8 cellular contexts compared by ENCODE assay signal in the genomic region with DNA sequence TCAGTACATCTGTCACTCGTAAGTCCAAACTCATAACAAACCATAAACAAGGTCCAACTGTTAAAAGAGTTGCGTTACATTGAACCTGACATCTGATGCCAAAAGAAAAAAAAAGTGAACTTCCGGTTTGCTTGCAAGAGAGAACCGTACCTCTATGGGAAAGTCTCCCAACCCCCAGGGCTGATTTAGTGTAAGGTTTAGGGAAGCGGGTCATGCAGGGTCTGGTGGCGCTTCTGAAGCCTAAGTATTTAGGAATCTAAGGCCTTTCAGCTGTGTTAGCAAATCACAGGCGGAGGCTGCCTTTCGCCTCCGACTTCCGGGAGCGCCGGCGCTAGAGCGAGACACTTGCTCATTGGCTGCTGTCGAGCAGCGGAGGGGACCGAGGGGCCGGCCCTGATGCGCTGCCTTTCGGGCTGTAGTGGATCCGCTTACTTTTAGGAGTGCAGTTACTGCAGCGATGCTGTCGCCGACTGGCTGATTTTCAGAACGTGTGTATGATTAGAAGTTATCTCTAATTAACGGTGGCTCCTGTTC. TPM values are rescaled to one million over a fixed set of nuclear protein-coding genes. Genes with fewer than 3 reads are reported as not detected.
DNase-seq lines count a peak whose midpoint lies in the region; ATAC-seq and TF ChIP-seq lines count a peak whose summit lies in the region.

No MANE protein-coding gene starts in this region.

- TF ChIP-seq CTCF in natural killer cell (IDR thresholded peaks at IDR 0.05), result no peak

- DNase-seq in EH (ENCODE audit: low read depth), result peak; percentile 89
- peak; percentile 54 for DNase-seq in GOT3 (lab: John Stamatoyannopoulos, UW)
- peak; percentile 86 for DNase-seq in LHCN-M2 (ENCODE audit: low read depth)
- DNase-seq in RPMI8226, result peak; percentile 95
- peak; percentile 81 for DNase-seq in activated T-helper 2 cell treated with anti-CD3 and anti-CD28 coated beads, Interferon-gamma antibody, Interleukin-2, Interleukin-4, amounts not matched to agents 10 μg/mL and 5 μg/mL and 100 μg/mL, durations not matched to agents 14 hours and 24 hours and 36 hours (ENCODE audit: low spot score)
- peak; percentile 74 for DNase-seq in fibroblast of peridontal ligament (ENCODE audit: extremely low read depth)
- DNase-seq in natural killer cell, result peak; percentile 70
- DNase-seq in stimulated activated naive B cell treated with anti-CD40 and anti-IgM and Interleukin-4, amounts not matched to agents 10 μg/mL and 1 μg/mL and 100 μg/mL, for 72 hours, result peak; percentile 78

- H3K27ac Mint-ChIP-seq in activated T-helper 2 cell treated with anti-CD3 and anti-CD28 coated beads, Interferon-gamma antibody, Interleukin-2, Interleukin-4, amounts not matched to agents 10 μg/mL and 5 μg/mL and 100 μg/mL, durations not matched to agents 14 hours and 24 hours and 36 hours, result peak overlapping the region; percentile 96
- peak overlapping the region; percentile 93 to 94 for H3K27ac Mint-ChIP-seq in natural killer cell
- peak overlapping the region; percentile 95 for H3K27ac Mint-ChIP-seq in stimulated activated naive B cell treated with anti-CD40 and anti-IgM and Interleukin-4, amounts not matched to agents 10 μg/mL and 1 μg/mL and 100 μg/mL, for 72 hours

- peaks cover 6% of the 10 kb centered on the region for H3K36me3 Mint-ChIP-seq in activated T-helper 2 cell treated with anti-CD3 and anti-CD28 coated beads, Interferon-gamma antibody, Interleukin-2, Interleukin-4, amounts not matched to agents 10 μg/mL and 5 μg/mL and 100 μg/mL, durations not matched to agents 14 hours and 24 hours and 36 hours (ENCODE audit: low read depth)
- no peaks in the 10 kb centered on the region for H3K36me3 Mint-ChIP-seq in natural killer cell
- peaks cover 0 to 4% of the 10 kb centered on the region in 2 donors for H3K36me3 Mint-ChIP-seq in stimulated activated naive B cell treated with anti-CD40 and anti-IgM and Interleukin-4, amounts not matched to agents 10 μg/mL and 1 μg/mL and 100 μg/mL, for 72 hours

- H3K4me3 Mint-ChIP-seq in activated T-helper 2 cell treated with anti-CD3 and anti-CD28 coated beads, Interferon-gamma antibody, Interleukin-2, Interleukin-4, amounts not matched to agents 10 μg/mL and 5 μg/mL and 100 μg/mL, durations not matched to agents 14 hours and 24 hours and 36 hours (ENCODE audit: low read depth), result peak overlapping the region; percentile 83
- peak overlapping the region; percentile 91 for H3K4me3 Mint-ChIP-seq in natural killer cell
- H3K4me3 Mint-ChIP-seq in stimulated activated naive B cell treated with anti-CD40 and anti-IgM and Interleukin-4, amounts not matched to agents 10 μg/mL and 1 μg/mL and 100 μg/mL, for 72 hours, result peak overlapping the region; percentile 82 to 89

- intact Hi-C loops in activated T-helper 2 cell treated with anti-CD3 and anti-CD28 coated beads, Interferon-gamma antibody, Interleukin-2, Interleukin-4, amounts not matched to agents 10 μg/mL and 5 μg/mL and 100 μg/mL, durations not matched to agents 14 hours and 24 hours and 36 hours (cut with micrococcal nuclease), result loop anchor here (1.0 kb wide), 1 partner anchor 9 kb away; no protein-coding TSS in a partner anchor
- intact Hi-C loops in natural killer cell (cut with micrococcal nuclease), result loop anchor here (1.0 kb wide), 1 partner anchor 10 kb away; no protein-coding TSS in a partner anchor

- peak; percentile 99 to 100 (median 100) for ATAC-seq in natural killer cell
- ATAC-seq in stimulated activated naive B cell treated with anti-CD40 and anti-IgM and Interleukin-4, amounts not matched to agents 10 μg/mL and 1 μg/mL and 100 μg/mL, for 72 hours (replicated peaks), result peak; percentile 100

- H3K4me1 Mint-ChIP-seq in activated T-helper 2 cell treated with anti-CD3 and anti-CD28 coated beads, Interferon-gamma antibody, Interleukin-2, Interleukin-4, amounts not matched to agents 10 μg/mL and 5 μg/mL and 100 μg/mL, durations not matched to agents 14 hours and 24 hours and 36 hours (ENCODE audit: low read depth), result peaks cover 18% of the 10 kb centered on the region
- peaks cover 14 to 15% of the 10 kb centered on the region in 2 donors for H3K4me1 Mint-ChIP-seq in natural killer cell
- H3K4me1 Mint-ChIP-seq in stimulated activated naive B cell treated with anti-CD40 and anti-IgM and Interleukin-4, amounts not matched to agents 10 μg/mL and 1 μg/mL and 100 μg/mL, for 72 hours, result peaks cover 7 to 14% of the 10 kb centered on the region in 2 donors

- peaks cover 7% of the 10 kb centered on the region for H3K9me3 Mint-ChIP-seq in activated T-helper 2 cell treated with anti-CD3 and anti-CD28 coated beads, Interferon-gamma antibody, Interleukin-2, Interleukin-4, amounts not matched to agents 10 μg/mL and 5 μg/mL and 100 μg/mL, durations not matched to agents 14 hours and 24 hours and 36 hours
- H3K9me3 Mint-ChIP-seq in natural killer cell, result peaks cover 0 to 2% of the 10 kb centered on the region in 2 donors
- peaks cover 3 to 5% of the 10 kb centered on the region in 2 donors for H3K9me3 Mint-ChIP-seq in stimulated activated naive B cell treated with anti-CD40 and anti-IgM and Interleukin-4, amounts not matched to agents 10 μg/mL and 1 μg/mL and 100 μg/mL, for 72 hours

- no peaks in the 10 kb centered on the region for H3K27me3 Mint-ChIP-seq in activated T-helper 2 cell treated with anti-CD3 and anti-CD28 coated beads, Interferon-gamma antibody, Interleukin-2, Interleukin-4, amounts not matched to agents 10 μg/mL and 5 μg/mL and 100 μg/mL, durations not matched to agents 14 hours and 24 hours and 36 hours (ENCODE audit: low read depth)
- peaks cover 0 to 2% of the 10 kb centered on the region in 2 donors for H3K27me3 Mint-ChIP-seq in natural killer cell (ENCODE audit: low read depth in 2 of 2)
- peaks cover 10 to 22% of the 10 kb centered on the region in 2 donors for H3K27me3 Mint-ChIP-seq in stimulated activated naive B cell treated with anti-CD40 and anti-IgM and Interleukin-4, amounts not matched to agents 10 μg/mL and 1 μg/mL and 100 μg/mL, for 72 hours

RNA-seq across cellular contexts. Expression of gene GNPDA1, which starts 12.0 kb away (rescaled TPM):
- total RNA-seq in LHCN-M2 (2014; rRNA removed), result 53.5 and 113 TPM in 2 replicates
- polyA plus RNA-seq in LHCN-M2 (2012), result 57.3 TPM
- 35.8 and 43.7 TPM in 2 replicates for total RNA-seq in activated T-helper 2 cell treated with anti-CD3 and anti-CD28 coated beads, Interferon-gamma antibody, Interleukin-2, Interleukin-4, amounts not matched to agents 10 μg/mL and 5 μg/mL and 100 μg/mL, durations not matched to agents 14 hours and 24 hours and 36 hours
- 10 to 100 TPM; 10.7 to 12.0 (median 11.2) TPM for total RNA-seq in natural killer cell

RNA-seq across cellular contexts. Expression of gene RNF14, which starts 55.9 kb away (rescaled TPM):
- total RNA-seq in LHCN-M2 (2014; rRNA removed) (85.4 and 99.4 TPM in 2 replicates), natural killer cell (10 to 100 TPM; 20.6 to 29.2 (median 21.3) TPM)
- 54.4 TPM for polyA plus RNA-seq in LHCN-M2 (2012)
- 22.0 and 24.1 TPM in 2 replicates for total RNA-seq in activated T-helper 2 cell treated with anti-CD3 and anti-CD28 coated beads, Interferon-gamma antibody, Interleukin-2, Interleukin-4, amounts not matched to agents 10 μg/mL and 5 μg/mL and 100 μg/mL, durations not matched to agents 14 hours and 24 hours and 36 hours

Comparison
In these comparisons a context has a peak if more than half of its experiments do, and no peak if none do; other contexts are left out.
1. Peak in every context shown above with its lines: DNase-seq and ATAC-seq.